ENCODE assay signal across 1 cellular context in genomic region chr13:40666058-40666904, GRCh38.
A peak's percentile ranks its signal among the peaks of the same experiment; 100 is the strongest.
TF ChIP-seq lines count a peak whose summit lies in the region.

Gene FOXO1, minus strand, starts transcription at chr13:40666641. Its CDS starts 429 bp downstream, at chr13:40666212.

TF ChIP-seq in HEK293, 187 proteins besides CTCF, POLR2A, EP300 and RAD21 (continued from another document and continues in another):
- no peak for TF ChIP-seq ELK4 (IDR thresholded peaks at IDR 0.05; ENCODE audit: borderline replicate concordance, low read depth, low read length)
- peak; percentile 51 for TF ChIP-seq ZBTB8A (tag by site-specific recombination; IDR thresholded peaks at IDR 0.05)
- TF ChIP-seq ZNF776 (tag by site-specific recombination; IDR thresholded peaks at IDR 0.05; ENCODE audit: borderline replicate concordance): no peak
- no peak; the same call in 1 of the 2 replicates for TF ChIP-seq ZBTB11 (tag by site-specific recombination; conservative IDR thresholded peaks at IDR 0.05; ENCODE audit: low read depth)
- peak; percentile 44; the same call in 1 of the 2 replicates for TF ChIP-seq GLI4 (tag by site-specific recombination; IDR thresholded peaks at IDR 0.05)
- no peak for TF ChIP-seq MZF1 (tag by site-specific recombination; IDR thresholded peaks at IDR 0.05; ENCODE audit: borderline replicate concordance)
- TF ChIP-seq ZNF558 (tag by site-specific recombination; IDR thresholded peaks at IDR 0.05): no peak
- no peak for TF ChIP-seq TCF7L2 (IDR thresholded peaks at IDR 0.05; ENCODE audit: borderline replicate concordance, low read depth, low read length)
- TF ChIP-seq ZNF449 (tag by site-specific recombination; IDR thresholded peaks at IDR 0.05): no peak
- no peak for TF ChIP-seq ZNF10 (tag by site-specific recombination; IDR thresholded peaks at IDR 0.05)
- TF ChIP-seq ZSCAN4 (tag by site-specific recombination; IDR thresholded peaks at IDR 0.05): no peak
- no peak for TF ChIP-seq ZSCAN23 (tag by site-specific recombination; IDR thresholded peaks at IDR 0.05)
- TF ChIP-seq ZNF341 (tag by site-specific recombination; IDR thresholded peaks at IDR 0.05; ENCODE audit: low read depth): no peak; the same call in 1 of the 2 replicates
- peak; percentile 65; the same call in 1 of the 2 replicates for TF ChIP-seq ZNF391 (tag by site-specific recombination; IDR thresholded peaks at IDR 0.05; ENCODE audit: borderline replicate concordance, low read depth)
- TF ChIP-seq IKZF3 (tag by site-specific recombination; IDR thresholded peaks at IDR 0.05): no peak
- no peak; the same call in 1 of the 2 replicates for TF ChIP-seq ZBTB17 (tag by site-specific recombination; IDR thresholded peaks at IDR 0.05)
- no peak for TF ChIP-seq ATF2 (tag by site-specific recombination; IDR thresholded peaks at IDR 0.05; ENCODE audit: low read depth)
- 0 out of 2 replicates have a peak, but pooled peaks have one; percentile 25 for TF ChIP-seq WT1 (tag by site-specific recombination; IDR thresholded peaks at IDR 0.05)
- TF ChIP-seq ZNF658 (tag by site-specific recombination; IDR thresholded peaks at IDR 0.05): no peak
- no peak for TF ChIP-seq ZNF830 (tag by site-specific recombination; IDR thresholded peaks at IDR 0.05; ENCODE audit: low read depth)
- 0 out of 2 replicates have a peak, but pooled peaks have one; percentile 51 for TF ChIP-seq ZFP69B (tag by site-specific recombination; IDR thresholded peaks at IDR 0.05)
- TF ChIP-seq HOXD13 (CRISPR knock-in tag; IDR thresholded peaks at IDR 0.05; ENCODE audit: borderline replicate concordance): no peak
- no peak for TF ChIP-seq ZNF202 (tag by site-specific recombination; IDR thresholded peaks at IDR 0.05; ENCODE audit: borderline replicate concordance)
- no peak for TF ChIP-seq KLF7 (tag by site-specific recombination; IDR thresholded peaks at IDR 0.05; ENCODE audit: borderline replicate concordance)
- no peak for TF ChIP-seq RBAK (tag by site-specific recombination; IDR thresholded peaks at IDR 0.05)
- no peak for TF ChIP-seq ZNF664 (tag by site-specific recombination; IDR thresholded peaks at IDR 0.05)
- peak; percentile 66; the same call in 1 of the 2 replicates for TF ChIP-seq ZSCAN30 (tag by site-specific recombination; IDR thresholded peaks at IDR 0.05)
- TF ChIP-seq ZNF138 (tag by site-specific recombination; IDR thresholded peaks at IDR 0.05; ENCODE audit: borderline replicate concordance): no peak
- TF ChIP-seq SCRT2 (tag by site-specific recombination; IDR thresholded peaks at IDR 0.05): peak; percentile 83
- peak; percentile 88; the same call in 1 of the 2 replicates for TF ChIP-seq ZNF777 (tag by site-specific recombination; IDR thresholded peaks at IDR 0.05; ENCODE audit: borderline replicate concordance)
- TF ChIP-seq ZNF335 (tag by site-specific recombination; conservative IDR thresholded peaks at IDR 0.05): peak; percentile 66; the same call in 1 of the 2 replicates
- TF ChIP-seq ZFP41 (tag by site-specific recombination; IDR thresholded peaks at IDR 0.05; ENCODE audit: borderline replicate concordance): no peak
- TF ChIP-seq BCL6B (tag by site-specific recombination; IDR thresholded peaks at IDR 0.05): no peak
- TF ChIP-seq ZNF571 (tag by site-specific recombination; IDR thresholded peaks at IDR 0.05): no peak
- no peak for TF ChIP-seq ZSCAN18 (tag by site-specific recombination; IDR thresholded peaks at IDR 0.05)
- TF ChIP-seq ZNF701 (tag by site-specific recombination; IDR thresholded peaks at IDR 0.05): peak; percentile 50; the same call in 1 of the 2 replicates
- no peak for TF ChIP-seq ZIC2 (tag by site-specific recombination; IDR thresholded peaks at IDR 0.05)
- TF ChIP-seq MEIS1 (CRISPR knock-in tag; IDR thresholded peaks at IDR 0.05; ENCODE audit: borderline replicate concordance): no peak
- no peak for TF ChIP-seq TRIM28 (IDR thresholded peaks at IDR 0.05; ENCODE audit: borderline replicate concordance, low read length)
- peak; percentile 36; the same call in 1 of the 2 replicates for TF ChIP-seq PBX3 (CRISPR knock-in tag; IDR thresholded peaks at IDR 0.05)
- TF ChIP-seq PRDM4 (tag by site-specific recombination; IDR thresholded peaks at IDR 0.05): no peak
- no peak for TF ChIP-seq ZNF514 (tag by site-specific recombination; IDR thresholded peaks at IDR 0.05)
- no peak for TF ChIP-seq PRDM1 (tag by site-specific recombination; IDR thresholded peaks at IDR 0.05)
- no peak for TF ChIP-seq PRDM6 (tag by site-specific recombination; IDR thresholded peaks at IDR 0.05)
- peak; percentile 49; the same call in 1 of the 2 replicates for TF ChIP-seq GLIS1 (tag by site-specific recombination; IDR thresholded peaks at IDR 0.05)
- TF ChIP-seq ZNF596 (tag by site-specific recombination; IDR thresholded peaks at IDR 0.05): peak; percentile 50
